34 cellular contexts compared by ENCODE assay signal in the genomic region with DNA sequence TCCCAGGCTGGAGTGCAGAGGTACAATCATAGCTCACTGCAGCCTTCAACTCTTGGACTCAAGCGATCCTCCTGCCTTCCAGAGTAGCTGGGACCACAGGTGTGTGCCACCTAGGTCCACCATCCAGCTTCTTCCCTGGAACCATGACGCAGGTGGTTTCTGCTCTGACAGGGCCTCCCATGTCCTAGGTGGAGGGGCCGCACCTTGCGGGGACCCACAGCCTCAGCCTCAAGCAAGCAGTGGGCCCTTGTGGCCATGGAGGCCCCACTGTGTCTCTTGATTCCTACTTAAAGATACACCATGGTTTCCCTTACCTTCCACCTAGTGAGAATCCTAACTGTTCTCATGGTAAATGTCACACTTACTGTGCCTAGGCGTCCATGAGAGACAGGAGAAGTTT. TPM values are rescaled to one million over a fixed set of nuclear protein-coding genes. Genes with fewer than 3 reads are reported as not detected.
"Had no signal": no experiment of that assay in that cellular context is flagged by ENCODE, and none has a peak within 500 bp of the region (broad histone marks: within the 10 kb centered on the region; RNA-seq: fewer than 3 reads in every experiment).

No MANE protein-coding gene starts in this region.

- H3K4me3 ChIP-seq: adrenal gland, body of pancreas, breast epithelium had no signal

- H3K27ac ChIP-seq: adrenal gland, body of pancreas, brain microvascular endothelial cell, breast epithelium, VCaP had no signal

- H3K9me3 ChIP-seq: adrenal gland, body of pancreas, breast epithelium had no signal

- DNase-seq: activated B cell treated with CpG ODN at 0.5 μM for 24 hours; activated CD4-positive, alpha-beta memory T cell treated with anti-CD3 and anti-CD28 coated beads for 36 hours; activated CD4-positive, alpha-beta T cell treated with anti-CD3 and anti-CD28 coated beads for 4 hours; activated CD4-positive, alpha-beta T cell treated with anti-CD3 and anti-CD28 coated beads, Interleukin-2, amount 10 ng/mL, durations not matched to agents 24 days and 14 days; activated CD4-positive, alpha-beta T cell treated with anti-CD3 and anti-CD28 coated beads, Interleukin-2, amount 50 U/mL, for 1 hour; activated CD4-positive, alpha-beta T cell treated with anti-CD3 and anti-CD28 coated beads, Interleukin-2, amount 50 U/mL, for 4 hours; activated CD4-positive, CD25-positive, alpha-beta regulatory T cell treated with anti-CD3 and anti-CD28 coated beads, Interleukin-2, amount 50 U/mL, for 72 hours; activated CD8-positive, alpha-beta memory T cell treated with anti-CD3 and anti-CD28 coated beads, Interleukin-2, amount 50 U/mL, for 4 hours; activated CD8-positive, alpha-beta T cell treated with anti-CD3 and anti-CD28 coated beads for 36 hours; activated effector memory CD4-positive, alpha-beta T cell treated with anti-CD3 and anti-CD28 coated beads, Interleukin-2, amount 50 U/mL, for 16 hours; activated gamma-delta T cell treated with Interleukin-2 at 50 U/mL for 16 hours; activated naive CD4-positive, alpha-beta T cell; activated naive CD4-positive, alpha-beta T cell treated with anti-CD3 and anti-CD28 coated beads for 36 hours; activated naive CD4-positive, alpha-beta T cell treated with anti-CD3 and anti-CD28 coated beads, Interleukin-2, amount 50 U/mL, for 16 hours; activated naive CD8-positive, alpha-beta T cell treated with anti-CD3 and anti-CD28 coated beads for 36 hours; activated T-cell treated with anti-CD3 and anti-CD28 coated beads for 4 hours; activated T-cell treated with anti-CD3 and anti-CD28 coated beads, Interleukin-2, amount 50 U/mL, for 24 hours; activated T-cell treated with anti-CD3 and anti-CD28 coated beads, Interleukin-2, amount 50 U/mL, for 72 hours; amniotic stem cell; body of pancreas; brain microvascular endothelial cell; central memory CD4-positive, alpha-beta T cell; T-helper 1 cell; T-helper 2 cell; T-helper 9 cell had no signal

- H3K27me3 ChIP-seq: adrenal gland, body of pancreas, breast epithelium had no signal

- H3K36me3 ChIP-seq: adrenal gland, brain microvascular endothelial cell, breast epithelium had no signal

- H3K4me1 ChIP-seq: adrenal gland, body of pancreas, breast epithelium had no signal

- ATAC-seq: activated CD8-positive, alpha-beta T cell treated with anti-CD3 and anti-CD28 coated beads for 36 hours; activated naive CD4-positive, alpha-beta T cell treated with anti-CD3 and anti-CD28 coated beads, Interleukin-2, amount 50 U/mL, for 72 hours; activated T-cell treated with anti-CD3 and anti-CD28 coated beads, Interleukin-2, amount 50 U/mL, for 72 hours; activated T-helper 17 cell treated with anti-CD3 and anti-CD28 coated beads, Interleukin-2, amount 50 U/mL, for 72 hours; body of pancreas had no signal

RNA-seq across cellular contexts. Expression of a gene that starts 6.9 kb away (rescaled TPM):
- total RNA-seq: activated B cell treated with CpG ODN at 0.5 μM for 24 hours; activated CD4-positive, alpha-beta memory T cell treated with anti-CD3 and anti-CD28 coated beads for 36 hours; activated CD4-positive, alpha-beta T cell treated with anti-CD3 and anti-CD28 coated beads, Interleukin-2, amount 10 ng/mL, durations not matched to agents 24 days and 14 days; activated CD8-positive, alpha-beta memory T cell treated with anti-CD3 and anti-CD28 coated beads for 36 hours; activated CD8-positive, alpha-beta T cell treated with anti-CD3 and anti-CD28 coated beads for 36 hours; activated naive CD4-positive, alpha-beta T cell treated with anti-CD3 and anti-CD28 coated beads for 36 hours; activated naive CD8-positive, alpha-beta T cell treated with anti-CD3 and anti-CD28 coated beads for 36 hours; activated T-cell treated with anti-CD3 and anti-CD28 coated beads, Interleukin-2, amount 50 U/mL, for 72 hours; activated T-helper 1 cell treated with anti-CD3 and anti-CD28 coated beads, Interleukin-12 subunit alpha, Interleukin-12 subunit beta, Interleukin-2, Interleukin-4 antibody, amounts not matched to agents 30 ng/mL and 10 ng/mL and 1 ng/mL, durations not matched to agents 14 hours and 24 hours and 36 hours; activated T-helper 17 cell treated with anti-CD3 and anti-CD28 coated beads, Interleukin-2, amount 50 U/mL, for 72 hours; body of pancreas; cardiac septum had no signal
- polyA plus RNA-seq: aorta had no signal

RNA-seq across cellular contexts. Expression of a gene that starts 19.3 kb away (rescaled TPM):
- total RNA-seq: activated B cell treated with CpG ODN at 0.5 μM for 24 hours; activated CD4-positive, alpha-beta memory T cell treated with anti-CD3 and anti-CD28 coated beads for 36 hours; activated CD4-positive, alpha-beta T cell treated with anti-CD3 and anti-CD28 coated beads, Interleukin-2, amount 10 ng/mL, durations not matched to agents 24 days and 14 days; activated CD8-positive, alpha-beta memory T cell treated with anti-CD3 and anti-CD28 coated beads for 36 hours; activated CD8-positive, alpha-beta T cell treated with anti-CD3 and anti-CD28 coated beads for 36 hours; activated naive CD4-positive, alpha-beta T cell treated with anti-CD3 and anti-CD28 coated beads for 36 hours; activated naive CD4-positive, alpha-beta T cell treated with anti-CD3 and anti-CD28 coated beads, Interleukin-2, amount 50 U/mL, for 72 hours; activated naive CD8-positive, alpha-beta T cell treated with anti-CD3 and anti-CD28 coated beads for 36 hours; activated T-cell treated with anti-CD3 and anti-CD28 coated beads, Interleukin-2, amount 50 U/mL, for 72 hours; activated T-helper 1 cell treated with anti-CD3 and anti-CD28 coated beads, Interleukin-12 subunit alpha, Interleukin-12 subunit beta, Interleukin-2, Interleukin-4 antibody, amounts not matched to agents 30 ng/mL and 10 ng/mL and 1 ng/mL, durations not matched to agents 14 hours and 24 hours and 36 hours; activated T-helper 17 cell treated with anti-CD3 and anti-CD28 coated beads, Interleukin-2, amount 50 U/mL, for 72 hours had no signal
